Comparison of ENCODE assay signal across 11 cellular contexts in genomic region chr10:30182191-30183075, GRCh38.
A peak's percentile ranks its signal among the peaks of the same experiment; 100 is the strongest.
DNase-seq lines count a peak whose midpoint lies in the region; ATAC-seq and TF ChIP-seq lines count a peak whose summit lies in the region.
"Had no signal": no experiment of that assay in that cellular context is flagged by ENCODE, and none has a peak within 500 bp of the region (broad histone marks: within the 10 kb centered on the region; RNA-seq: fewer than 3 reads in every experiment).

No MANE protein-coding gene starts in this region.

- CTCF ChIA-PET in AG04450 (lab: Charles Lee), result interaction anchor here (0.9 to 1.1 kb wide), 2 partner anchors 23 to 88 kb away, joined by 3 read pairs; no protein-coding TSS in a partner anchor

- H3K4me1 Mint-ChIP-seq in endothelial cell (ENCODE audit: unreplicated experiment) (peaks cover 51% of the 10 kb centered on the region), nephron progenitor cell (peaks cover 59% of the 10 kb centered on the region)

- H3K27ac Mint-ChIP-seq in endothelial cell (ENCODE audit: unreplicated experiment) (peak overlapping the region; percentile 75), nephron progenitor cell (peak overlapping the region; percentile 30)
- H3K27ac Mint-ChIP-seq: activated B cell treated with CpG ODN at 0.5 μM for 24 hours had no signal

- H3K27ac ChIP-seq in AG04450 (ENCODE audit: low read depth, low read length), result peak overlapping the region; percentile 94
- peak overlapping the region; percentile 40; the same call in 1 of the 2 replicates for H3K27ac ChIP-seq in HUES6 (ENCODE audit: low read depth, low read length)
- H3K27ac ChIP-seq in thyroid gland, result peak overlapping the region in 1 of 3 donors; percentile 44

- H3K9ac ChIP-seq in HUES6 (ENCODE audit: low read length), result no peak overlapping the region

- H3K9me3 ChIP-seq in AG04450 (ENCODE audit: control insufficient read depth, insufficient read depth, low read length), result no peaks in the 10 kb centered on the region; the same call in 1 of the 2 replicates
- H3K9me3 ChIP-seq in HUES6 (ENCODE audit: control insufficient read depth, insufficient read depth, low read depth, low read length), result no peaks in the 10 kb centered on the region
- no peaks in the 10 kb centered on the region for H3K9me3 ChIP-seq in thyroid gland

- TF ChIP-seq CTCF in AG04450 (IDR thresholded peaks at IDR 0.05; ENCODE audit: low read depth, low read length), result no peak
- no peak for TF ChIP-seq CTCF in endothelial cell (IDR thresholded peaks at IDR 0.05; ENCODE audit: unreplicated experiment)
- no peak for TF ChIP-seq CTCF in nephron progenitor cell (IDR thresholded peaks at IDR 0.05)
- no peak for TF ChIP-seq CTCF in thyroid gland (IDR thresholded peaks at IDR 0.05)

- H3K9me3 Mint-ChIP-seq in endothelial cell (ENCODE audit: unreplicated experiment), result no peaks in the 10 kb centered on the region
- H3K9me3 Mint-ChIP-seq in nephron progenitor cell, result no peaks in the 10 kb centered on the region
- H3K9me3 Mint-ChIP-seq: activated B cell treated with CpG ODN at 0.5 μM for 24 hours had no signal

- POLR2A ChIA-PET in AG04450 (lab: Yijun Ruan, JAX), result interaction anchor here (0.5 to 0.6 kb wide), 4 partner anchors 70 to 251 kb away, joined by 3 to 4 read pairs (median 3); no protein-coding TSS in a partner anchor

- H3K4me3 Mint-ChIP-seq in endothelial cell (ENCODE audit: unreplicated experiment), result no peak overlapping the region
- no peak overlapping the region for H3K4me3 Mint-ChIP-seq in nephron progenitor cell
- H3K4me3 Mint-ChIP-seq: activated B cell treated with CpG ODN at 0.5 μM for 24 hours had no signal

- WGBS in thyroid gland, 2 donors, result 62 to 63% methylated on average over 25 of the region's 25 CpGs

- no peak for TF ChIP-seq POLR2A in thyroid gland (IDR thresholded peaks at IDR 0.05)

- H3K4me3 ChIP-seq in AG04450 (ENCODE audit: low read depth, low read length) (no peak overlapping the region), HUES6 (ENCODE audit: low read depth, low read length) (no peak overlapping the region), thyroid gland (replicated peaks in 1 of 3) (no peak overlapping the region)

- peaks cover 5% of the 10 kb centered on the region for H3K27me3 Mint-ChIP-seq in endothelial cell (ENCODE audit: unreplicated experiment)
- H3K27me3 Mint-ChIP-seq in nephron progenitor cell (ENCODE audit: low read depth, poor library complexity), result peaks cover 3% of the 10 kb centered on the region

- H3K27me3 ChIP-seq in AG04450 (ENCODE audit: control insufficient read depth, insufficient read depth, low read length), result no peaks in the 10 kb centered on the region
- H3K27me3 ChIP-seq in HUES6 (ENCODE audit: control insufficient read depth, insufficient read depth, low read length), result no peaks in the 10 kb centered on the region
- no peaks in the 10 kb centered on the region for H3K27me3 ChIP-seq in thyroid gland

- intact Hi-C loops in thyroid gland (cut with DNase I), result no loop called here

- H3K4me1 ChIP-seq in HUES6 (ENCODE audit: control insufficient read depth, insufficient read depth, low read length) (peaks cover 13% of the 10 kb centered on the region; the same call in 1 of the 2 replicates), thyroid gland (peaks cover 7 to 16% of the 10 kb centered on the region in 2 donors)

- ATAC-seq in GM19467 (IDR thresholded peaks at IDR 0.05; ENCODE audit: unreplicated experiment) (no peak), HG03442 (IDR thresholded peaks at IDR 0.05; ENCODE audit: unreplicated experiment) (no peak)

- H3K36me3 ChIP-seq in HUES6 (ENCODE audit: control insufficient read depth, insufficient read depth, low read length) (no peaks in the 10 kb centered on the region), thyroid gland (no peaks in the 10 kb centered on the region)

- no peaks in the 10 kb centered on the region for H3K36me3 Mint-ChIP-seq in endothelial cell (ENCODE audit: low read depth, unreplicated experiment)
- H3K36me3 Mint-ChIP-seq in nephron progenitor cell (ENCODE audit: low read depth), result no peaks in the 10 kb centered on the region

- peak; percentile 74 for DNase-seq in AG04450 (ENCODE audit: low read depth, low spot score)
- no peak for DNase-seq in endothelial cell (ENCODE audit: low spot score)
- DNase-seq in nephron progenitor cell, result no peak
- no peak for DNase-seq in NCI-H2196 treated with DMSO at 0.1 percent for 48 hours (lab: John Stamatoyannopoulos, UW; ENCODE audit: unreplicated experiment)
- no peak for DNase-seq in thyroid gland
- DNase-seq: activated B cell treated with CpG ODN at 0.5 μM for 24 hours; central memory CD4-positive, alpha-beta T cell; NCI-H510A treated with DMSO at 0.1 percent for 48 hours had no signal
